In the genomic region with DNA sequence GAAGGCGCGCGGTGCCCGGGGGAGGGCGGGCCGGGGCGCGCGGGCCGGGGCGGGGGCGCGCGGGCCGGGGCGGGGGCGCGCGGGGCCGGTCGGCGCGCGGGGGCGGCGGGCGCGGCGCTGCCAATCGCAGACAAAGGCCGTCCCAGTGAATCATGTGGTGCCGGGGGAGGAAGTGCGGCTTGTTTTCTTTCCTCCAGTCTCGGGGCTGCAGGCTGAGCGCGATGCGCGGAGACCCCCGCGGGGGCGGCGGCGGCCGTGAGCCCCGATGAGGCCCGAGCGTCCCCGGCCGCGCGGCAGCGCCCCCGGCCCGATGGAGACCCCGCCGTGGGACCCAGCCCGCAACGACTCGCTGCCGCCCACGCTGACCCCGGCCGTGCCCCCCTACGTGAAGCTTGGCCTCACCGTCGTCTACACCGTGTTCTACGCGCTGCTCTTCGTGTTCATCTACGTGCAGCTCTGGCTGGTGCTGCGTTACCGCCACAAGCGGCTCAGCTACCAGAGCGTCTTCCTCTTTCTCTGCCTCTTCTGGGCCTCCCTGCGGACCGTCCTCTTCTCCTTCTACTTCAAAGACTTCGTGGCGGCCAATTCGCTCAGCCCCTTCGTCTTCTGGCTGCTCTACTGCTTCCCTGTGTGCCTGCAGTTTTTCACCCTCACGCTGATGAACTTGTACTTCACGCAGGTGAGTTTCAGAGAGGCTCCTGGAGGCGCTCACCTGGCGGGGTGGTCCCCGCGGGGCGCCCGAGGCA, we compare ENCODE assay signal across 1 cellular context.
TF ChIP-seq lines count a peak whose summit lies in the region.

A gene with protein sequence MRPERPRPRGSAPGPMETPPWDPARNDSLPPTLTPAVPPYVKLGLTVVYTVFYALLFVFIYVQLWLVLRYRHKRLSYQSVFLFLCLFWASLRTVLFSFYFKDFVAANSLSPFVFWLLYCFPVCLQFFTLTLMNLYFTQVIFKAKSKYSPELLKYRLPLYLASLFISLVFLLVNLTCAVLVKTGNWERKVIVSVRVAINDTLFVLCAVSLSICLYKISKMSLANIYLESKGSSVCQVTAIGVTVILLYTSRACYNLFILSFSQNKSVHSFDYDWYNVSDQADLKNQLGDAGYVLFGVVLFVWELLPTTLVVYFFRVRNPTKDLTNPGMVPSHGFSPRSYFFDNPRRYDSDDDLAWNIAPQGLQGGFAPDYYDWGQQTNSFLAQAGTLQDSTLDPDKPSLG (plus strand): TSS at position 182 of the 746 bp plus-strand sequence. CDS start 84 bp downstream, at position 266.

TF ChIP-seq in HepG2, 621 proteins besides CTCF, POLR2A, EP300 and RAD21 (continued from another document):
- TF ChIP-seq MAX (IDR thresholded peaks at IDR 0.05): peak; percentile 42; the same call in 1 of the 2 replicates
- TF ChIP-seq POLR2G (IDR thresholded peaks at IDR 0.05; ENCODE audit: low read depth, low read length): no peak
- TF ChIP-seq MAFK (conservative IDR thresholded peaks at IDR 0.05 in 1 of 2, IDR thresholded peaks at IDR 0.05 in 1 of 2; ENCODE audit: low read length in 2 of 2): no peak
- TF ChIP-seq, protein P1, sequence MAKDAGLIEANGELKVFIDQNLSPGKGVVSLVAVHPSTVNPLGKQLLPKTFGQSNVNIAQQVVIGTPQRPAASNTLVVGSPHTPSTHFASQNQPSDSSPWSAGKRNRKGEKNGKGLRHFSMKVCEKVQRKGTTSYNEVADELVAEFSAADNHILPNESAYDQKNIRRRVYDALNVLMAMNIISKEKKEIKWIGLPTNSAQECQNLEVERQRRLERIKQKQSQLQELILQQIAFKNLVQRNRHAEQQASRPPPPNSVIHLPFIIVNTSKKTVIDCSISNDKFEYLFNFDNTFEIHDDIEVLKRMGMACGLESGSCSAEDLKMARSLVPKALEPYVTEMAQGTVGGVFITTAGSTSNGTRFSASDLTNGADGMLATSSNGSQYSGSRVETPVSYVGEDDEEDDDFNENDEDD (CRISPR knock-in tag; IDR thresholded peaks at IDR 0.05; ENCODE audit: borderline replicate concordance): peak; percentile 20; the same call in 1 of the 2 replicates
- peak; percentile 49; the same call in 1 of the 2 replicates for TF ChIP-seq NRL (CRISPR knock-in tag; IDR thresholded peaks at IDR 0.05; ENCODE audit: borderline replicate concordance)
- TF ChIP-seq ZNF891 (CRISPR knock-in tag; IDR thresholded peaks at IDR 0.05): 0 out of 2 replicates have a peak, but pooled peaks have one; percentile 27
